In the genomic region with DNA sequence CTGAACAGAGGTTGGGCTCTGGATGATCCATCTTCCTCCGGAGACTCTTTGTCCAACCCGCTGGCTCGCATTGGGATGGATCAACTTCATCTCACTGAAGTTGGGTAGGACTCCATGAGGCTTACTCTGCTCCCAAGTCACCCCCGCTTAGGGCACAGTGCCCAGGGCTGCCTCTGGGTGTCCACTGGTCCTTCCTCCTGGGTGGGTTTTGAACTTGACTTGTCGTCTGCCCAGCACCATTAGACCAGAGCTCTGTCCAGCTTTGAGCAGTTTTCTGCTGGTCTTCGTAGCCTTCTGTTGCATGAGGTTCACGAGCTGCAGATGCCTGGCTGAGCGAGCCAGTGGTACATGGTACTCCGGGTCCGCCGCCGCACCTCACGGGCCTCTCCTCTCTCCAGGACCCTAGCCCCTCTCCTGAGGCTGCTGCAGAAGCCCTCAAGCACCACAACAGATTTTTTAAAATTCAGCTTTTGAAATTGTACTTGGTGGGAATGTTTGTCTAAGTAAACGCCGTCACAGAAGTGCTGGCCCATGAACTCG, we compare ENCODE assay signal across 20 cellular contexts. TPM values are rescaled to one million over a fixed set of nuclear protein-coding genes. Genes with fewer than 3 reads are reported as not detected.
DNase-seq lines count a peak whose midpoint lies in the region; ATAC-seq and TF ChIP-seq lines count a peak whose summit lies in the region.
"Had no signal": no experiment of that assay in that cellular context is flagged by ENCODE, and none has a peak within 500 bp of the region (broad histone marks: within the 10 kb centered on the region; RNA-seq: fewer than 3 reads in every experiment).

No MANE protein-coding gene starts in this region.

- H3K14ac ChIP-seq in neuronal stem cell (ENCODE audit: low read length), result no peak overlapping the region

- no peak overlapping the region for H3K9ac ChIP-seq in neuronal stem cell (ENCODE audit: low read depth, low read length, poor library complexity)

- H2BK5ac ChIP-seq in neuronal stem cell (ENCODE audit: low read length), result no peak overlapping the region

- ATAC-seq in Right ventricle myocardium superior (ENCODE audit: poor library complexity), result no peak
- no peak for ATAC-seq in right cardiac atrium
- ATAC-seq in GM21447 (IDR thresholded peaks at IDR 0.05; ENCODE audit: unreplicated experiment), result no peak
- ATAC-seq in GM21390 (IDR thresholded peaks at IDR 0.05; ENCODE audit: unreplicated experiment), result no peak
- ATAC-seq: A549 had no signal

- DNase-seq in Right ventricle myocardium superior, result peak; percentile 37
- DNase-seq in right cardiac atrium, result no peak
- DNase-seq in neuronal stem cell (ENCODE audit: low spot score), result no peak
- DNase-seq in caudate nucleus (lab: John Stamatoyannopoulos, UW), result no peak
- DNase-seq: 8988T; ACHN; AML-193; BE2C; C1 segment of cervical spinal cord; Calu3; CD4-positive, alpha-beta memory T cell; COR-L47; DMS79 treated with DMSO at 0.1 percent for 48 hours; GF-D8 had no signal

- H3K27me3 ChIP-seq in right cardiac atrium (ENCODE audit: control insufficient read depth, insufficient read depth), result no peaks in the 10 kb centered on the region
- peaks cover 0 to 19% (median 0%) of the 10 kb centered on the region in 3 experiments for H3K27me3 ChIP-seq in neuronal stem cell (ENCODE audit: control insufficient read depth in 3 of 3, insufficient read depth in 3 of 3, low read depth in 1 of 3, low read length in 3 of 3)
- H3K27me3 ChIP-seq: BE2C had no signal

- no peak overlapping the region for H2BK12ac ChIP-seq in neuronal stem cell (ENCODE audit: low read length)

- no peak overlapping the region for H3K4me3 ChIP-seq in right cardiac atrium (ENCODE audit: low read length)
- no peak overlapping the region for H3K4me3 ChIP-seq in neuronal stem cell (ENCODE audit: low read length in 2 of 2)
- H3K4me3 ChIP-seq: A549, GM23338, HAP-1 had no signal

- H3K9me3 ChIP-seq in right cardiac atrium (ENCODE audit: control insufficient read depth, low read length) (no peaks in the 10 kb centered on the region), neuronal stem cell (replicated peaks in 1 of 2; ENCODE audit: control insufficient read depth in 2 of 2, insufficient read depth in 1 of 2, low read depth in 1 of 2, low read length in 2 of 2) (peaks cover 0 to 2% of the 10 kb centered on the region in 2 donors)
- H3K9me3 ChIP-seq: A549, BE2C, HAP-1 had no signal

- H3K4me1 ChIP-seq in right cardiac atrium (ENCODE audit: control insufficient read depth, insufficient read depth, low read length) (no peaks in the 10 kb centered on the region), neuronal stem cell (ENCODE audit: control insufficient read depth in 2 of 2, insufficient read depth in 1 of 2, low read depth in 1 of 2, low read length in 2 of 2) (no peaks in the 10 kb centered on the region)
- H3K4me1 ChIP-seq: A549, BE2C, HAP-1 had no signal

- no peaks in the 10 kb centered on the region for H3K36me3 ChIP-seq in neuronal stem cell (replicated peaks in 1 of 2; ENCODE audit: control insufficient read depth in 2 of 2, insufficient read depth in 2 of 2, low read length in 2 of 2)
- H3K36me3 ChIP-seq: HAP-1 had no signal

- TF ChIP-seq EP300 in Ishikawa (IDR thresholded peaks at IDR 0.05; ENCODE audit: borderline replicate concordance), result no peak

- no peak overlapping the region for H2AK5ac ChIP-seq in neuronal stem cell (ENCODE audit: low read depth, low read length)

- TF ChIP-seq RAD21 in Ishikawa (IDR thresholded peaks at IDR 0.05; ENCODE audit: low read depth), result no peak

- no peak overlapping the region for H2AFZ ChIP-seq in neuronal stem cell (ENCODE audit: low read length)
- H2AFZ ChIP-seq: GM23338 had no signal

- H3K27ac ChIP-seq in right cardiac atrium (ENCODE audit: low read length) (no peak overlapping the region), neuronal stem cell (replicated peaks; ENCODE audit: low read length) (no peak overlapping the region), caudate nucleus (ENCODE audit: low read depth, low read length) (no peak overlapping the region)
- H3K27ac ChIP-seq: A549 had no signal

- peaks cover 5% of the 10 kb centered on the region for H3K79me1 ChIP-seq in neuronal stem cell (ENCODE audit: low read depth, low read length)

- no peak overlapping the region for H3K4ac ChIP-seq in neuronal stem cell (ENCODE audit: low read length)

- H3K4me2 ChIP-seq in neuronal stem cell (ENCODE audit: insufficient read depth, low read length, poor library complexity, severe bottlenecking), result no peak overlapping the region
- H3K4me2 ChIP-seq: A549, GM23338 had no signal

- intact Hi-C loops in Right ventricle myocardium superior (cut with DNase I), result no loop called here
- intact Hi-C loops in right cardiac atrium (cut with DNase I), result no loop called here

- H2BK15ac ChIP-seq in neuronal stem cell (ENCODE audit: low read length), result no peak overlapping the region

- H2BK120ac ChIP-seq in neuronal stem cell (ENCODE audit: low read depth, low read length), result no peak overlapping the region

- H4K8ac ChIP-seq in neuronal stem cell (ENCODE audit: low read depth, low read length), result no peak overlapping the region

- 92% methylated on average over 16 of the region's 16 CpGs for WGBS in right cardiac atrium
- WGBS in neuronal stem cell (ENCODE audit: extremely low coverage in 2 of 2, insufficient read length in 2 of 2, insufficient replicate concordance in 1 of 2), 2 donors, result no CpG with 5 or more reads among the region's 16 CpGs

- H3K23ac ChIP-seq in neuronal stem cell (ENCODE audit: low read depth, low read length, poor library complexity), result peak overlapping the region; percentile 45

- no peak overlapping the region for H3K18ac ChIP-seq in neuronal stem cell (ENCODE audit: low read length)

- H4K91ac ChIP-seq in neuronal stem cell (ENCODE audit: low read depth, low read length, poor library complexity), result no peak overlapping the region

TF ChIP-seq in Ishikawa, 13 proteins besides CTCF, POLR2A, EP300 and RAD21:
- TF ChIP-seq EGR1 (IDR thresholded peaks at IDR 0.05), result no peak
- TF ChIP-seq, protein P1, sequence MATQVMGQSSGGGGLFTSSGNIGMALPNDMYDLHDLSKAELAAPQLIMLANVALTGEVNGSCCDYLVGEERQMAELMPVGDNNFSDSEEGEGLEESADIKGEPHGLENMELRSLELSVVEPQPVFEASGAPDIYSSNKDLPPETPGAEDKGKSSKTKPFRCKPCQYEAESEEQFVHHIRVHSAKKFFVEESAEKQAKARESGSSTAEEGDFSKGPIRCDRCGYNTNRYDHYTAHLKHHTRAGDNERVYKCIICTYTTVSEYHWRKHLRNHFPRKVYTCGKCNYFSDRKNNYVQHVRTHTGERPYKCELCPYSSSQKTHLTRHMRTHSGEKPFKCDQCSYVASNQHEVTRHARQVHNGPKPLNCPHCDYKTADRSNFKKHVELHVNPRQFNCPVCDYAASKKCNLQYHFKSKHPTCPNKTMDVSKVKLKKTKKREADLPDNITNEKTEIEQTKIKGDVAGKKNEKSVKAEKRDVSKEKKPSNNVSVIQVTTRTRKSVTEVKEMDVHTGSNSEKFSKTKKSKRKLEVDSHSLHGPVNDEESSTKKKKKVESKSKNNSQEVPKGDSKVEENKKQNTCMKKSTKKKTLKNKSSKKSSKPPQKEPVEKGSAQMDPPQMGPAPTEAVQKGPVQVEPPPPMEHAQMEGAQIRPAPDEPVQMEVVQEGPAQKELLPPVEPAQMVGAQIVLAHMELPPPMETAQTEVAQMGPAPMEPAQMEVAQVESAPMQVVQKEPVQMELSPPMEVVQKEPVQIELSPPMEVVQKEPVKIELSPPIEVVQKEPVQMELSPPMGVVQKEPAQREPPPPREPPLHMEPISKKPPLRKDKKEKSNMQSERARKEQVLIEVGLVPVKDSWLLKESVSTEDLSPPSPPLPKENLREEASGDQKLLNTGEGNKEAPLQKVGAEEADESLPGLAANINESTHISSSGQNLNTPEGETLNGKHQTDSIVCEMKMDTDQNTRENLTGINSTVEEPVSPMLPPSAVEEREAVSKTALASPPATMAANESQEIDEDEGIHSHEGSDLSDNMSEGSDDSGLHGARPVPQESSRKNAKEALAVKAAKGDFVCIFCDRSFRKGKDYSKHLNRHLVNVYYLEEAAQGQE (IDR thresholded peaks at IDR 0.05; ENCODE audit: low read depth), result 0 out of 2 replicates have a peak, but pooled peaks have one; percentile 15
- TF ChIP-seq CEBPB (IDR thresholded peaks at IDR 0.05), result no peak
- TF ChIP-seq ZBTB7A (IDR thresholded peaks at IDR 0.05; ENCODE audit: low read depth), result no peak
- TF ChIP-seq TAF1 (IDR thresholded peaks at IDR 0.05; ENCODE audit: low read depth), result no peak
TF ChIP-seq in Ishikawa: peak in this region for 1.

RNA-seq across cellular contexts. Expression of a gene that starts 33.8 kb away (rescaled TPM):
- total RNA-seq in Right ventricle myocardium superior, result 173 TPM
- total RNA-seq in right cardiac atrium, result 100 to 1,000 TPM; 112 to 192 (median 171) TPM
- 165 TPM for polyA plus RNA-seq in right cardiac atrium
- polyA plus RNA-seq in neuronal stem cell (2013, experiment 1 of 2), result 54.3 TPM
- polyA plus RNA-seq in neuronal stem cell (2013, experiment 2 of 2), result 53.4 TPM
